Comparison of ENCODE assay signal across 1 cellular context in genomic region chr16:67311607-67312449, GRCh38.
TF ChIP-seq lines count a peak whose summit lies in the region.

No MANE protein-coding gene starts in this region.

TF ChIP-seq in SK-N-SH, 30 proteins besides CTCF, POLR2A, EP300 and RAD21 (continued from another document):
- no peak for TF ChIP-seq REST (IDR thresholded peaks at IDR 0.05; ENCODE audit: low read depth, low read length)
- no peak for TF ChIP-seq GABPA (IDR thresholded peaks at IDR 0.05; ENCODE audit: low read depth)
- 0 out of 2 replicates have a peak, but pooled peaks have one; percentile 46 for TF ChIP-seq ZBTB33 (IDR thresholded peaks at IDR 0.05; ENCODE audit: borderline replicate concordance, low read depth)
- TF ChIP-seq RCOR1 (IDR thresholded peaks at IDR 0.05; ENCODE audit: low read length): no peak
- no peak for TF ChIP-seq YY1 (IDR thresholded peaks at IDR 0.05; ENCODE audit: low read depth)
- no peak for TF ChIP-seq CHD2 (IDR thresholded peaks at IDR 0.05; ENCODE audit: low read length, partially characterized antibody)
- TF ChIP-seq EZH2phosphoT487 (IDR thresholded peaks at IDR 0.05; ENCODE audit: borderline replicate concordance, low read depth): no peak
- TF ChIP-seq MAX (IDR thresholded peaks at IDR 0.05; ENCODE audit: low read depth): peak; percentile 78
- no peak for TF ChIP-seq IRF3 (IDR thresholded peaks at IDR 0.05; ENCODE audit: low read depth, low read length)
- peak; percentile 50; the same call in 1 of the 2 replicates for TF ChIP-seq POLR2AphosphoS5 (IDR thresholded peaks at IDR 0.05; ENCODE audit: low read depth, low read length)
- no peak for TF ChIP-seq TAF1 (IDR thresholded peaks at IDR 0.05; ENCODE audit: borderline replicate concordance, low read depth, low read length)
- no peak for TF ChIP-seq RFX5 (IDR thresholded peaks at IDR 0.05; ENCODE audit: low read length)
- peak; percentile 96 for TF ChIP-seq FOSL2 (IDR thresholded peaks at IDR 0.05; ENCODE audit: borderline replicate concordance, low read depth)
- TF ChIP-seq TEAD4 (IDR thresholded peaks at IDR 0.05; ENCODE audit: borderline replicate concordance, insufficient read depth): peak; percentile 57; the same call in 1 of the 2 replicates
- no peak for TF ChIP-seq SMC3 (IDR thresholded peaks at IDR 0.05; ENCODE audit: low read depth, low read length)
- no peak for TF ChIP-seq NRF1 (IDR thresholded peaks at IDR 0.05; ENCODE audit: low read depth, low read length)
- TF ChIP-seq TCF12 (IDR thresholded peaks at IDR 0.05): peak; percentile 88
- no peak for TF ChIP-seq ELF1 (IDR thresholded peaks at IDR 0.05)
- TF ChIP-seq NFIC (IDR thresholded peaks at IDR 0.05; ENCODE audit: borderline replicate concordance): peak; percentile 94
- no peak; the same call in 1 of the 2 replicates for TF ChIP-seq RXRA (IDR thresholded peaks at IDR 0.05; ENCODE audit: borderline replicate concordance, low read depth)
- no peak for TF ChIP-seq GATA2 (CRISPR knock-in tag; IDR thresholded peaks at IDR 0.05)
- no peak for TF ChIP-seq FOXM1 (IDR thresholded peaks at IDR 0.05; ENCODE audit: low read depth)
- no peak for TF ChIP-seq FOXJ3 (CRISPR knock-in tag; IDR thresholded peaks at IDR 0.05)
- TF ChIP-seq SIN3A (IDR thresholded peaks at IDR 0.05; ENCODE audit: borderline replicate concordance, low read depth, low read length): no peak
- TF ChIP-seq MEF2A (IDR thresholded peaks at IDR 0.05; ENCODE audit: borderline replicate concordance, low read depth): no peak; the same call in 1 of the 2 replicates
- no peak for TF ChIP-seq USF1 (IDR thresholded peaks at IDR 0.05; ENCODE audit: borderline replicate concordance, low read depth)
- TF ChIP-seq JUND (IDR thresholded peaks at IDR 0.05): peak; percentile 93
TF ChIP-seq in SK-N-SH: peak in this region for 9.
